Comparison of ENCODE assay signal across 32 cellular contexts in the genomic region with DNA sequence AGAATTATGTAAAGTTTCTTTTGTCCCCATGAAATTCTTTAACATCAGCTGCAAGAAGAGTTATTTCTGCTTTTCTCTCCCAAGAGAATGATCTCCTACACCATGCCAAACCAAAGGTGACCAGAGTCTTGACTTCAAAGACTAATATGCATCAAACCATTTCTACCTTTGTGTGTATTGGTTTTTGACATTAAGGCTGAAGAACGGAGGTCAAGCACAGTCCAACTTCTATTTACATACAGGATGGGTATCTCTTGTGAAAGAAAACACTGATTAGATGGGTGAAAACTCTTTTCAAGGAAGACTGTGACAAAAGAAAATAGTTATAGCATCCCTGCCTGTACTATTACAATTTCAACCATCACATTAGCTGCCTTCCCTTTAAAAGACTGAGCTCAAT.
"Had no signal": no experiment of that assay in that cellular context is flagged by ENCODE, and none has a peak within 500 bp of the region (broad histone marks: within the 10 kb centered on the region; RNA-seq: fewer than 3 reads in every experiment).

No MANE protein-coding gene starts in this region.

- H3K36me3 ChIP-seq: brain microvascular endothelial cell, esophagus muscularis mucosa, gastroesophageal sphincter had no signal

- H3K27ac ChIP-seq: brain microvascular endothelial cell, coronary artery, dorsolateral prefrontal cortex, esophagus muscularis mucosa, foreskin keratinocyte, gastroesophageal sphincter had no signal

- H3K4me1 Mint-ChIP-seq: activated CD4-positive, alpha-beta memory T cell treated with anti-CD3 and anti-CD28 coated beads, Interleukin-2, amount 10 ng/mL, durations not matched to agents 7 days and 5 days; activated CD4-positive, alpha-beta T cell treated with anti-CD3 and anti-CD28 coated beads, Interleukin-2, amount 10 ng/mL, durations not matched to agents 7 days and 5 days; activated naive CD4-positive, alpha-beta T cell treated with anti-CD3 and anti-CD28 coated beads, Interleukin-2, amount 10 ng/mL, durations not matched to agents 7 days and 5 days; activated naive CD8-positive, alpha-beta T cell treated with anti-CD3 and anti-CD28 coated beads, Interleukin-2, amount 10 ng/mL, durations not matched to agents 7 days and 5 days; central memory CD8-positive, alpha-beta T cell; T-helper 17 cell had no signal

- DNase-seq: activated CD4-positive, alpha-beta memory T cell treated with anti-CD3 and anti-CD28 coated beads, Interleukin-2, amount 10 ng/mL, durations not matched to agents 7 days and 5 days; activated CD4-positive, alpha-beta T cell treated with anti-CD3 and anti-CD28 coated beads for 1 hour; activated CD4-positive, alpha-beta T cell treated with anti-CD3 and anti-CD28 coated beads for 4 hours; activated CD4-positive, alpha-beta T cell treated with anti-CD3 and anti-CD28 coated beads, Interleukin-2, amount 10 ng/mL, durations not matched to agents 7 days and 5 days; activated CD4-positive, alpha-beta T cell treated with anti-CD3 and anti-CD28 coated beads, Interleukin-2, amount 50 U/mL, for 4 hours; activated CD8-positive, alpha-beta memory T cell treated with anti-CD3 and anti-CD28 coated beads, Interleukin-2, amount 50 U/mL, for 48 hours; activated gamma-delta T cell; activated naive CD4-positive, alpha-beta T cell; activated naive CD4-positive, alpha-beta T cell treated with anti-CD3 and anti-CD28 coated beads, Interleukin-2, amount 10 ng/mL, durations not matched to agents 7 days and 5 days; activated naive CD8-positive, alpha-beta T cell treated with anti-CD3 and anti-CD28 coated beads, Interleukin-2, amount 10 ng/mL, durations not matched to agents 7 days and 5 days; activated T-cell treated with anti-CD3 and anti-CD28 coated beads for 4 hours; activated T-cell treated with anti-CD3 and anti-CD28 coated beads, Interleukin-2, amount 50 U/mL, for 24 hours; activated T-cell treated with anti-CD3 and anti-CD28 coated beads, Interleukin-2, amount 50 U/mL, for 72 hours; anterior cingulate cortex; brain microvascular endothelial cell; dorsolateral prefrontal cortex; effector memory CD4-positive, alpha-beta T cell; erythroblast; foreskin keratinocyte; T-helper 1 cell; T-helper 17 cell; T1000 had no signal

- H3K4me3 ChIP-seq: coronary artery, dorsolateral prefrontal cortex, esophagus muscularis mucosa, gastroesophageal sphincter had no signal

- H3K9me3 ChIP-seq: esophagus muscularis mucosa, gastroesophageal sphincter had no signal

- H3K4me1 ChIP-seq: gastroesophageal sphincter had no signal

- H3K27me3 ChIP-seq: brain microvascular endothelial cell, dorsolateral prefrontal cortex, esophagus muscularis mucosa, foreskin keratinocyte, gastroesophageal sphincter had no signal

- H3K27ac Mint-ChIP-seq: activated CD4-positive, alpha-beta memory T cell treated with anti-CD3 and anti-CD28 coated beads, Interleukin-2, amount 10 ng/mL, durations not matched to agents 7 days and 5 days; activated CD4-positive, alpha-beta T cell treated with anti-CD3 and anti-CD28 coated beads, Interleukin-2, amount 10 ng/mL, durations not matched to agents 7 days and 5 days; activated naive CD4-positive, alpha-beta T cell treated with anti-CD3 and anti-CD28 coated beads, Interleukin-2, amount 10 ng/mL, durations not matched to agents 7 days and 5 days; activated naive CD4-positive, alpha-beta T cell treated with anti-CD3 and anti-CD28 coated beads, Interleukin-2, amount 50 U/mL, for 72 hours; activated naive CD8-positive, alpha-beta T cell treated with anti-CD3 and anti-CD28 coated beads, Interleukin-2, amount 10 ng/mL, durations not matched to agents 7 days and 5 days; activated T-cell treated with anti-CD3 and anti-CD28 coated beads, Interleukin-2, amount 50 U/mL, for 24 hours; activated T-cell treated with anti-CD3 and anti-CD28 coated beads, Interleukin-2, amount 50 U/mL, for 72 hours; dendritic cell treated with granulocyte-macrophage colony-stimulating factor and Interleukin-4, amounts not matched to agents 40 ng/mL and 50 ng/mL, for 4 days; T-helper 17 cell; T-helper 2 cell treated with Interferon-gamma antibody and Interleukin-4, amounts not matched to agents 5 μg/mL and 100 μg/mL, for 36 hours; WTC11 had no signal

- H3K27me3 Mint-ChIP-seq: activated CD4-positive, alpha-beta T cell treated with anti-CD3 and anti-CD28 coated beads, Interleukin-2, amount 10 ng/mL, durations not matched to agents 7 days and 5 days; activated naive CD8-positive, alpha-beta T cell treated with anti-CD3 and anti-CD28 coated beads, Interleukin-2, amount 10 ng/mL, durations not matched to agents 7 days and 5 days; central memory CD8-positive, alpha-beta T cell; dendritic cell treated with granulocyte-macrophage colony-stimulating factor and Interleukin-4, amounts not matched to agents 40 ng/mL and 50 ng/mL, for 4 days; T-helper 17 cell had no signal

- ATAC-seq: activated naive CD4-positive, alpha-beta T cell treated with anti-CD3 and anti-CD28 coated beads, Interleukin-2, amount 50 U/mL, for 72 hours; activated T-cell treated with anti-CD3 and anti-CD28 coated beads, Interleukin-2, amount 50 U/mL, for 72 hours; foreskin keratinocyte; gastroesophageal sphincter; T-helper 17 cell; WTC11 had no signal

- H3K4me3 Mint-ChIP-seq: activated CD4-positive, alpha-beta memory T cell treated with anti-CD3 and anti-CD28 coated beads, Interleukin-2, amount 10 ng/mL, durations not matched to agents 7 days and 5 days; activated CD4-positive, alpha-beta T cell treated with anti-CD3 and anti-CD28 coated beads, Interleukin-2, amount 10 ng/mL, durations not matched to agents 7 days and 5 days; activated naive CD4-positive, alpha-beta T cell treated with anti-CD3 and anti-CD28 coated beads, Interleukin-2, amount 10 ng/mL, durations not matched to agents 7 days and 5 days; activated naive CD8-positive, alpha-beta T cell treated with anti-CD3 and anti-CD28 coated beads, Interleukin-2, amount 10 ng/mL, durations not matched to agents 7 days and 5 days; activated T-cell treated with anti-CD3 and anti-CD28 coated beads, Interleukin-2, amount 50 U/mL, for 24 hours; activated T-cell treated with anti-CD3 and anti-CD28 coated beads, Interleukin-2, amount 50 U/mL, for 72 hours; central memory CD8-positive, alpha-beta T cell; dendritic cell treated with granulocyte-macrophage colony-stimulating factor and Interleukin-4, amounts not matched to agents 40 ng/mL and 50 ng/mL, for 4 days; T-helper 17 cell; T-helper 2 cell treated with Interferon-gamma antibody and Interleukin-4, amounts not matched to agents 5 μg/mL and 100 μg/mL, for 36 hours; WTC11 had no signal

- H3K9me3 Mint-ChIP-seq: activated CD4-positive, alpha-beta memory T cell treated with anti-CD3 and anti-CD28 coated beads, Interleukin-2, amount 10 ng/mL, durations not matched to agents 7 days and 5 days; activated CD4-positive, alpha-beta T cell treated with anti-CD3 and anti-CD28 coated beads, Interleukin-2, amount 10 ng/mL, durations not matched to agents 7 days and 5 days; activated naive CD4-positive, alpha-beta T cell treated with anti-CD3 and anti-CD28 coated beads, Interleukin-2, amount 10 ng/mL, durations not matched to agents 7 days and 5 days; activated naive CD4-positive, alpha-beta T cell treated with anti-CD3 and anti-CD28 coated beads, Interleukin-2, amount 50 U/mL, for 72 hours; activated naive CD8-positive, alpha-beta T cell treated with anti-CD3 and anti-CD28 coated beads, Interleukin-2, amount 10 ng/mL, durations not matched to agents 7 days and 5 days; activated T-cell treated with anti-CD3 and anti-CD28 coated beads, Interleukin-2, amount 50 U/mL, for 24 hours; activated T-cell treated with anti-CD3 and anti-CD28 coated beads, Interleukin-2, amount 50 U/mL, for 72 hours; central memory CD8-positive, alpha-beta T cell; dendritic cell treated with granulocyte-macrophage colony-stimulating factor and Interleukin-4, amounts not matched to agents 40 ng/mL and 50 ng/mL, for 4 days; T-helper 2 cell treated with Interferon-gamma antibody and Interleukin-4, amounts not matched to agents 5 μg/mL and 100 μg/mL, for 36 hours; WTC11 had no signal

- FAIRE-seq: astrocyte, bronchial epithelial cell had no signal

- H3K36me3 Mint-ChIP-seq: activated naive CD4-positive, alpha-beta T cell treated with anti-CD3 and anti-CD28 coated beads, Interleukin-2, amount 10 ng/mL, durations not matched to agents 7 days and 5 days; activated naive CD4-positive, alpha-beta T cell treated with anti-CD3 and anti-CD28 coated beads, Interleukin-2, amount 50 U/mL, for 72 hours; activated naive CD8-positive, alpha-beta T cell treated with anti-CD3 and anti-CD28 coated beads, Interleukin-2, amount 10 ng/mL, durations not matched to agents 7 days and 5 days; WTC11 had no signal
